4 cellular contexts compared by ENCODE assay signal in genomic region chr11:10595840-10596239, GRCh38. TPM values are rescaled to one million over a fixed set of nuclear protein-coding genes. Genes with fewer than 3 reads are reported as not detected.
"Had no signal": no experiment of that assay in that cellular context is flagged by ENCODE, and none has a peak within 500 bp of the region (broad histone marks: within the 10 kb centered on the region; RNA-seq: fewer than 3 reads in every experiment).

No MANE protein-coding gene starts in this region.

RNA-seq across cellular contexts. Expression of gene LYVE1, which starts 27.4 kb away (rescaled TPM):
- total RNA-seq: endodermal cell, kidney epithelial cell, myocyte had no signal
- polyA plus RNA-seq: keratinocyte had no signal
